ENCODE assay signal across 15 cellular contexts in genomic region chr5:115607935-115608334, GRCh38.
"Had no signal": no experiment of that assay in that cellular context is flagged by ENCODE, and none has a peak within 500 bp of the region (broad histone marks: within the 10 kb centered on the region; RNA-seq: fewer than 3 reads in every experiment).

No MANE protein-coding gene starts in this region.

- H3K36me3 ChIP-seq: right lobe of liver had no signal

- H3K4me3 Mint-ChIP-seq: activated CD4-positive, alpha-beta T cell treated with anti-CD3 and anti-CD28 coated beads, Interleukin-2, amount 10 ng/mL, durations not matched to agents 7 days and 5 days; activated naive CD8-positive, alpha-beta T cell treated with anti-CD3 and anti-CD28 coated beads, Interleukin-2, amount 10 ng/mL, durations not matched to agents 7 days and 5 days; brain; dendritic cell treated with granulocyte-macrophage colony-stimulating factor and Interleukin-4, amounts not matched to agents 40 ng/mL and 50 ng/mL, for 4 days; nephron progenitor cell had no signal

- H3K4me3 ChIP-seq: right lobe of liver, spleen, tibial artery had no signal

- H3K4me1 ChIP-seq: right lobe of liver had no signal

- H3K27me3 ChIP-seq: right lobe of liver, spleen, tibial artery had no signal

- H3K9me3 ChIP-seq: right lobe of liver, spleen, tibial artery had no signal

- DNase-seq: activated CD4-positive, alpha-beta T cell treated with anti-CD3 and anti-CD28 coated beads, Interleukin-2, amount 10 ng/mL, durations not matched to agents 7 days and 5 days; activated CD8-positive, alpha-beta memory T cell treated with anti-CD3 and anti-CD28 coated beads, Interleukin-2, amount 50 U/mL, for 48 hours; activated gamma-delta T cell treated with Interleukin-2 at 50 U/mL for 16 hours; activated naive CD8-positive, alpha-beta T cell treated with anti-CD3 and anti-CD28 coated beads, Interleukin-2, amount 10 ng/mL, durations not matched to agents 7 days and 5 days; effector memory CD4-positive, alpha-beta T cell; mesenchymal stem cell; nephron progenitor cell; occipital lobe; right lobe of liver; spleen; T-helper 2 cell; tibial artery had no signal

- H3K9me3 Mint-ChIP-seq: activated CD4-positive, alpha-beta T cell treated with anti-CD3 and anti-CD28 coated beads, Interleukin-2, amount 10 ng/mL, durations not matched to agents 7 days and 5 days; activated naive CD8-positive, alpha-beta T cell treated with anti-CD3 and anti-CD28 coated beads, Interleukin-2, amount 10 ng/mL, durations not matched to agents 7 days and 5 days; dendritic cell treated with granulocyte-macrophage colony-stimulating factor and Interleukin-4, amounts not matched to agents 40 ng/mL and 50 ng/mL, for 4 days; nephron progenitor cell had no signal

- H3K27me3 Mint-ChIP-seq: activated CD4-positive, alpha-beta T cell treated with anti-CD3 and anti-CD28 coated beads, Interleukin-2, amount 10 ng/mL, durations not matched to agents 7 days and 5 days; activated naive CD8-positive, alpha-beta T cell treated with anti-CD3 and anti-CD28 coated beads, Interleukin-2, amount 10 ng/mL, durations not matched to agents 7 days and 5 days; brain; dendritic cell treated with granulocyte-macrophage colony-stimulating factor and Interleukin-4, amounts not matched to agents 40 ng/mL and 50 ng/mL, for 4 days; progenitor cell of endocrine pancreas had no signal

- H3K27ac ChIP-seq: right lobe of liver had no signal

- H3K27ac Mint-ChIP-seq: activated CD4-positive, alpha-beta T cell treated with anti-CD3 and anti-CD28 coated beads, Interleukin-2, amount 10 ng/mL, durations not matched to agents 7 days and 5 days; activated naive CD8-positive, alpha-beta T cell treated with anti-CD3 and anti-CD28 coated beads, Interleukin-2, amount 10 ng/mL, durations not matched to agents 7 days and 5 days; brain; dendritic cell treated with granulocyte-macrophage colony-stimulating factor and Interleukin-4, amounts not matched to agents 40 ng/mL and 50 ng/mL, for 4 days; nephron progenitor cell; progenitor cell of endocrine pancreas had no signal
